Comparison of ENCODE assay signal across 21 cellular contexts in the genomic region with DNA sequence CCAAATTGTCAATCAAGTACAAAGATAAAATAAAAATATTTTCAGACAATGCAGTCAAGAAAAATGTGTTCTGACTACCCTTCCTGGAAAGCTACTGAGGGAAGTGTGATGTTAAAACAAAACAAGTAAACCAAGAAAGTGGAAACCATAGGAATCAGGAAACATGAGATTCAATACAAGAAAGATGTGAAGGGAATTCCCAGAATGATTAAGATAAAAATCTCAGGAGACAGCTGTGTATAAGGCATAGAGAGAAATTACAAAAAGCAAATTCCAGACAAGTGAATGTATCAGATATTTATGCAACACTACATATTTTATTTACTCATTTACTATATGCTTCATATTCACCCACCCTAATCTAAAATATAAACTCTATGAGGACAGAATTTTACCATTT. TPM values are rescaled to one million over a fixed set of nuclear protein-coding genes. Genes with fewer than 3 reads are reported as not detected.
DNase-seq lines count a peak whose midpoint lies in the region; ATAC-seq, FAIRE-seq and TF ChIP-seq lines count a peak whose summit lies in the region.
"Had no signal": no experiment of that assay in that cellular context is flagged by ENCODE, and none has a peak within 500 bp of the region (broad histone marks: within the 10 kb centered on the region; RNA-seq: fewer than 3 reads in every experiment).

No MANE protein-coding gene starts in this region.

- H2AK5ac ChIP-seq in IMR-90 (ENCODE audit: low read depth, low read length) = no peak overlapping the region

- no peak for TF ChIP-seq POLR2A in IMR-90 (IDR thresholded peaks at IDR 0.05; ENCODE audit: low read depth, low read length)

- no peak overlapping the region for H3K18ac ChIP-seq in IMR-90 (ENCODE audit: low read depth, low read length)

- H3K27ac ChIP-seq in AG04450 (ENCODE audit: low read depth, low read length) (no peak overlapping the region), IMR-90 (ENCODE audit: insufficient read depth, low read length) (no peak overlapping the region), keratinocyte (ENCODE audit: control insufficient read depth, insufficient read depth, low read length) (peak overlapping the region; percentile 62)

- no peak overlapping the region for H3K56ac ChIP-seq in IMR-90 (ENCODE audit: extremely low read depth, insufficient read depth, low read length)

- H4K5ac ChIP-seq in IMR-90 (ENCODE audit: low read depth, low read length) = no peak overlapping the region

- peaks cover 12% of the 10 kb centered on the region for H3K36me3 ChIP-seq in IMR-90 (ENCODE audit: control insufficient read depth, insufficient read depth, low read length)
- peaks cover 0 to 7% of the 10 kb centered on the region in 2 experiments for H3K36me3 ChIP-seq in keratinocyte (ENCODE audit: control insufficient read depth in 2 of 2, extremely low read depth in 1 of 2, insufficient read depth in 2 of 2, low read length in 2 of 2)

- H3K4me2 ChIP-seq in IMR-90 (ENCODE audit: low read depth, low read length) = no peak overlapping the region
- no peak overlapping the region for H3K4me2 ChIP-seq in keratinocyte (ENCODE audit: control insufficient read depth, extremely low read depth, insufficient read depth, low read depth, low read length)
- H3K4me2 ChIP-seq: smooth muscle cell had no signal

- peaks cover 3% of the 10 kb centered on the region; the same call in 1 of the 2 replicates for H3K9me1 ChIP-seq in IMR-90 (ENCODE audit: insufficient read depth, low read length)
- H3K9me1 ChIP-seq in keratinocyte (ENCODE audit: control insufficient read depth, extremely low read depth, insufficient read depth, low read length) = no peaks in the 10 kb centered on the region

- TF ChIP-seq RAD21 in IMR-90 (IDR thresholded peaks at IDR 0.05; ENCODE audit: low read length) = no peak

- H3K4me3 ChIP-seq in AG04450 (ENCODE audit: low read depth, low read length) (no peak overlapping the region), IMR-90 (ENCODE audit: insufficient read depth, low read depth, low read length) (no peak overlapping the region), choroid plexus epithelial cell (ENCODE audit: low read depth, low read length) (no peak overlapping the region), keratinocyte (ENCODE audit: control insufficient read depth in 2 of 3, extremely low read depth in 1 of 3, insufficient read depth in 2 of 3, low read depth in 1 of 3, low read length in 3 of 3) (no peak overlapping the region)
- H3K4me3 ChIP-seq: smooth muscle cell had no signal

- no peak overlapping the region for H3K4me3 Mint-ChIP-seq in chondrocyte (ENCODE audit: unreplicated experiment)
- H3K4me3 Mint-ChIP-seq: activated CD4-positive, alpha-beta T cell treated with anti-CD3 and anti-CD28 coated beads for 36 hours; activated T-cell treated with anti-CD3 and anti-CD28 coated beads, Interleukin-2, amount 50 U/mL, for 24 hours had no signal

- POLR2A ChIA-PET in AG04450 (lab: Yijun Ruan, JAX) (interaction anchor here (0.6 kb wide), 1 partner anchor 18 kb away, joined by 3 read pairs; no protein-coding TSS in a partner anchor), IMR-90 (lab: Charles Lee; ENCODE audit: unreplicated experiment) (no interaction called here)

- peaks cover 6% of the 10 kb centered on the region for H3K4me1 Mint-ChIP-seq in chondrocyte (ENCODE audit: low read depth)
- H3K4me1 Mint-ChIP-seq: activated CD4-positive, alpha-beta T cell treated with anti-CD3 and anti-CD28 coated beads for 36 hours had no signal

- intact Hi-C loops in IMR-90 (cut with micrococcal nuclease) = no loop called here

- ATAC-seq in IMR-90 (ENCODE audit: low read depth) (peak; percentile 73), GM18867 (IDR thresholded peaks at IDR 0.05; ENCODE audit: unreplicated experiment) (no peak), HG02678 (IDR thresholded peaks at IDR 0.05; ENCODE audit: unreplicated experiment) (no peak), HG03378 (IDR thresholded peaks at IDR 0.05; ENCODE audit: unreplicated experiment) (no peak)
- ATAC-seq: activated CD4-positive, alpha-beta T cell treated with anti-CD3 and anti-CD28 coated beads for 36 hours had no signal

- in situ Hi-C loops in IMR-90 (cut with MboI; ENCODE audit: low sequenced_read_pairs) = no loop called here

- no peaks in the 10 kb centered on the region for H4K20me1 ChIP-seq in IMR-90 (ENCODE audit: insufficient read depth, low read length)
- no peaks in the 10 kb centered on the region for H4K20me1 ChIP-seq in keratinocyte (ENCODE audit: control insufficient read depth, extremely low read depth, insufficient read depth, low read length)

- no TSS peak for BruUV-seq in IMR-90 (replicated peaks; lab: Mats Ljungman, UMichigan)

- H3K4me1 ChIP-seq in IMR-90 (ENCODE audit: control insufficient read depth, insufficient read depth, low read length) = no peaks in the 10 kb centered on the region
- no peaks in the 10 kb centered on the region for H3K4me1 ChIP-seq in keratinocyte (ENCODE audit: control insufficient read depth, extremely low read depth, insufficient read depth, low read length)

- H4K8ac ChIP-seq in IMR-90 (ENCODE audit: low read depth in 2 of 2, low read length in 2 of 2) = no peak overlapping the region

- H3K14ac ChIP-seq in IMR-90 (replicated peaks; ENCODE audit: low read depth, low read length) = no peak overlapping the region

- H3K27me3 ChIP-seq in AG04450 (ENCODE audit: control insufficient read depth, insufficient read depth, low read length) (no peaks in the 10 kb centered on the region), IMR-90 (ENCODE audit: control insufficient read depth, insufficient read depth, low read length) (no peaks in the 10 kb centered on the region), keratinocyte (ENCODE audit: control insufficient read depth, extremely low read depth, insufficient read depth, low read length) (no peaks in the 10 kb centered on the region)

- FAIRE-seq in keratinocyte (lab: Jason Lieb, UNC) = no peak

- H3K36me3 Mint-ChIP-seq in chondrocyte (ENCODE audit: low read depth) = peaks cover 26% of the 10 kb centered on the region

- no peak overlapping the region for H3K9ac ChIP-seq in IMR-90 (ENCODE audit: low read depth, low read length)
- H3K9ac ChIP-seq in keratinocyte (ENCODE audit: control insufficient read depth, extremely low read depth, insufficient read depth, low read length) = no peak overlapping the region

- no peak overlapping the region for H2BK15ac ChIP-seq in IMR-90 (ENCODE audit: low read depth, low read length)

- no peak overlapping the region for H2AK9ac ChIP-seq in IMR-90 (replicated peaks; ENCODE audit: low read depth, low read length, poor library complexity)

- H2BK120ac ChIP-seq in IMR-90 (ENCODE audit: low read depth, low read length) = no peak overlapping the region

- H3K79me1 ChIP-seq in IMR-90 (ENCODE audit: low read depth in 1 of 2, low read length in 2 of 2) = no peaks in the 10 kb centered on the region; a peak in 1 of 4 replicates

- H3K79me2 ChIP-seq in keratinocyte (ENCODE audit: control insufficient read depth, insufficient read depth, low read length) = no peaks in the 10 kb centered on the region

- H3K4ac ChIP-seq in IMR-90 (ENCODE audit: low read depth, low read length) = no peak overlapping the region

- peak; percentile 4 for DNase-seq in AG04450 (ENCODE audit: low read depth, low spot score)
- peak; percentile 81 for DNase-seq in IMR-90
- peak; percentile 79 for DNase-seq in choroid plexus epithelial cell (ENCODE audit: low read depth)
- peak; percentile 4 for DNase-seq in keratinocyte (ENCODE audit: low read depth, low spot score)
- no peak for DNase-seq in chondrocyte (ENCODE audit: low spot score)
- DNase-seq: activated CD4-positive, alpha-beta T cell treated with anti-CD3 and anti-CD28 coated beads for 36 hours; activated T-cell treated with anti-CD3 and anti-CD28 coated beads, Interleukin-2, amount 50 U/mL, for 24 hours; amniotic stem cell; DMS79; islet precursor cell; midbrain; MM.1S; NCI-H2081; NCI-H82; occipital lobe; stimulated activated naive CD4-positive, alpha-beta T cell; T-helper 9 cell had no signal

- H2AFZ ChIP-seq in IMR-90 (replicated peaks; ENCODE audit: low read length, poor library complexity) (no peak overlapping the region), keratinocyte (ENCODE audit: control insufficient read depth, low read length) (no peak overlapping the region)

- no peak overlapping the region for H3K23ac ChIP-seq in IMR-90 (ENCODE audit: low read depth, low read length)

- TF ChIP-seq CTCF in AG04450 (IDR thresholded peaks at IDR 0.05; ENCODE audit: low read depth, low read length) (no peak), IMR-90 (conservative IDR thresholded peaks at IDR 0.05; ENCODE audit: low read depth, low read length) (no peak), choroid plexus epithelial cell (conservative IDR thresholded peaks at IDR 0.05; ENCODE audit: low read depth, low read length) (no peak), keratinocyte (optimal IDR thresholded peaks at IDR 0.05 in 1 of 3, IDR thresholded peaks at IDR 0.05 in 1 of 3, conservative IDR thresholded peaks at IDR 0.05 in 1 of 3; ENCODE audit: extremely low read depth in 1 of 3, insufficient read depth in 2 of 3, low read length in 3 of 3) (no peak), chondrocyte (IDR thresholded peaks at IDR 0.05) (no peak)

- H3K9me3 ChIP-seq in AG04450 (ENCODE audit: control insufficient read depth, insufficient read depth, low read length) (no peaks in the 10 kb centered on the region), IMR-90 (ENCODE audit: control insufficient read depth, insufficient read depth, low read length) (no peaks in the 10 kb centered on the region), keratinocyte (ENCODE audit: control insufficient read depth, low read depth, low read length) (no peaks in the 10 kb centered on the region)

- H2BK20ac ChIP-seq in IMR-90 (ENCODE audit: low read depth, low read length) = no peak overlapping the region

- dilution Hi-C loops in IMR-90 (cut with HindIII; ENCODE audit: low sequenced_read_pairs, unreplicated experiment) = no loop called here
- dilution Hi-C loops in keratinocyte (cut with MboI; ENCODE audit: extremely low pct_ligation_motif_present, low sequenced_read_pairs) = no loop called here

- CTCF ChIA-PET in AG04450 (lab: Charles Lee) = interaction anchor here (0.6 kb wide), 1 partner anchor 26 kb away, joined by 5 read pairs; no protein-coding TSS in a partner anchor
- CTCF ChIA-PET in IMR-90 (lab: Yijun Ruan, JAX) = interaction anchor here (0.6 kb wide), 1 partner anchor 83 kb away, joined by 3 read pairs; no protein-coding TSS in a partner anchor

- H4K91ac ChIP-seq in IMR-90 (ENCODE audit: insufficient read depth, low read depth, low read length) = no peak overlapping the region

- no peaks in the 10 kb centered on the region for H3K27me3 Mint-ChIP-seq in chondrocyte (ENCODE audit: low read depth)
- H3K27me3 Mint-ChIP-seq: activated CD4-positive, alpha-beta T cell treated with anti-CD3 and anti-CD28 coated beads for 36 hours; activated T-cell treated with anti-CD3 and anti-CD28 coated beads, Interleukin-2, amount 50 U/mL, for 24 hours had no signal

- H2BK5ac ChIP-seq in IMR-90 (ENCODE audit: low read depth, low read length, poor library complexity, severe bottlenecking) = no peak overlapping the region

- H3K27ac Mint-ChIP-seq in chondrocyte (ENCODE audit: unreplicated experiment) = no peak overlapping the region
- H3K27ac Mint-ChIP-seq: activated CD4-positive, alpha-beta T cell treated with anti-CD3 and anti-CD28 coated beads for 36 hours; activated T-cell treated with anti-CD3 and anti-CD28 coated beads, Interleukin-2, amount 50 U/mL, for 24 hours had no signal

- H3K9me3 Mint-ChIP-seq in chondrocyte (ENCODE audit: low read depth) = no peaks in the 10 kb centered on the region
- H3K9me3 Mint-ChIP-seq: activated T-cell treated with anti-CD3 and anti-CD28 coated beads, Interleukin-2, amount 50 U/mL, for 24 hours had no signal

RNA-seq across cellular contexts. Expression of a gene that starts 32.2 kb away (rescaled TPM):
- polyA plus RNA-seq in AG04450 (2011; rRNA removed) (29.1 and 34.8 TPM in 2 replicates), IMR-90 (2012; rRNA removed) (9.4 and 12.1 TPM in 2 replicates), keratinocyte (17.3 to 26.4 TPM (median 24.4 TPM) in 3 replicates)
- 55.4 and 60.7 TPM in 2 replicates for polyA minus RNA-seq in AG04450 (2011; rRNA and poly(A)+ RNA removed)
- total RNA-seq in IMR-90 (2012; rRNA removed) (24.9 and 33.1 TPM in 2 replicates), chondrocyte (31.9 to 43.9 TPM (median 38.7 TPM) in 3 replicates)
- polyA plus RNA-seq in IMR-90 (2012; cell fraction: cytosol; rRNA removed) = 3.0 and 5.6 TPM in 2 replicates
- 3.1 and 12.9 TPM in 2 replicates for polyA plus RNA-seq in IMR-90 (2012; cell fraction: nucleus; rRNA removed; ENCODE audit: low replicate concordance)
- polyA plus RNA-seq in keratinocyte (2011; ENCODE audit: low read depth) = 40.0 TPM
- polyA plus RNA-seq in keratinocyte (2011; cell fraction: cytosol; rRNA removed) = 17.3 and 28.3 TPM in 2 replicates
- polyA plus RNA-seq in keratinocyte (2011; cell fraction: nucleus; rRNA removed) = 24.9 and 31.5 TPM in 2 replicates
- 12.8 and 18.3 TPM in 2 replicates for polyA plus RNA-seq in keratinocyte (2012; ENCODE audit: low replicate concordance)
- 24.6 to 94.5 TPM (median 60.1 TPM) in 3 replicates for polyA minus RNA-seq in keratinocyte
- 22.1 TPM for polyA minus RNA-seq in keratinocyte (2011; cell fraction: cytosol; rRNA and poly(A)+ RNA removed)
- polyA minus RNA-seq in keratinocyte (2011; cell fraction: nucleus; rRNA and poly(A)+ RNA removed) = 27.5 and 34.1 TPM in 2 replicates
